ENCODE assay signal across 8 cellular contexts in the genomic region with DNA sequence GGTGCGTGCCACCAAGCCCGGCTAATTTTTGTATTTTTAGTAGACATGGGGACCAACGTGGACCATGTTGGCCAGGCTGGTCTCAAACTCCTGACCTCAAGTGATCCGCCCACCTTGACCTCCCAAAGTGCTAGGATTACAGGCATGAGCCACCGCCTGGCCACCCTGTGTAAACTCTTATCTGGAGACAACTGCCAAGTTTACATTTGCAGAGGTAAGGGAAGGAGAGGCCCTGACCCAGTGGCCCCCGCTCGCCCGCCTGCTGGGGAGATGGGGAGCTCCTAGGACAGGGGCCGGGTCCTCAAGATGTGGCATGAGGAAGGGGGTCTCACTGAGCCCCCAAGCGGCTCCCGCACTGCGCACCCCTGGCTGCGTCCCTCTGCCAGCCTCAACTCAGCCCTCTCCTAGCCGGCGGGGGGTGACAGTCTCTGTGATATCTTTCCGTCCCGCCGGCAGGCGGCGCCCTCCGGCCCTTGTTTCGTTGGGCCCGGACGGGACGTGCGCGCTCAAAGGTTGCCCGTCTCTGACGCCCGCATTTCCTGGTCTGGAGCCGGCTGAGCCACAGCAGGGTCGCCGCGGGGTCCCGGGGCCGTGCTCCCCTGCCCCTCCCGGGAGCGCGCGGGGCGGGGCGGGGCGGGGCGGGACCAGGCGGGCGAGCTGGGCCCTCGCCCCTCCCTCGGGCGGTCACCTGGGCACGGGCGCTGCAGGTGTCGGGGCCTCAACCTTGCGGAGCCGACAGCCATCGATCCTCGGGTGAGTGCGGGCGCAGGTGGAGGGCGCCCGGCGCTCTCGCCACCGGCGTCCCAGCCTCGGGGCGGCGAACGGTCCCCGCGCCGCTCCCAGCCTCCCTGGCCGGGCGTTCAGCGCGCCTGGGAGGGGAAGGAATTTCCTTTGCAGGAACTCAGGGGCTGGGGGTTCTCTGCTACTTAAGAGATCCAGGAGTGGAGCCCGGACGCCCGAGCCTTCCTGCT. TPM values are rescaled to one million over a fixed set of nuclear protein-coding genes. Genes with fewer than 3 reads are reported as not detected.
DNase-seq lines count a peak whose midpoint lies in the region; ATAC-seq and TF ChIP-seq lines count a peak whose summit lies in the region.

Gene GPR160, plus strand, starts transcription at position 533 of the 971 bp plus-strand sequence. CDS start 45,978 bp downstream, outside the sequence.

- H3K27ac ChIP-seq in RWPE1 (no peak within 1 kb of the TSS), upper lobe of right lung (peak within 1 kb of the TSS; percentile 66)

- TF ChIP-seq CTCF in RWPE1 (conservative IDR thresholded peaks at IDR 0.05; ENCODE audit: low read depth), result peak; percentile 81
- TF ChIP-seq CTCF in upper lobe of right lung (IDR thresholded peaks at IDR 0.05), result peak; percentile 76

- in situ Hi-C loops in KBM-7 (cut with MboI; ENCODE audit: low pct_unique_long_range_greater_than_20kb, low sequenced_read_pairs), result no loop called here

- ATAC-seq in GM21786 (IDR thresholded peaks at IDR 0.05; ENCODE audit: unreplicated experiment), result peak; percentile 83
- peak; percentile 59 for ATAC-seq in Right ventricle myocardium inferior
- ATAC-seq in upper lobe of right lung, result peak; percentile 91

- POLR2A ChIA-PET in RWPE1 (lab: Yijun Ruan, JAX; ENCODE audit: low non-redundant PET), result no interaction called here

- CTCF ChIA-PET in RWPE1 (lab: Yijun Ruan, JAX), result interaction anchor here (0.6 to 0.7 kb wide), 3 partner anchors 16 to 426 kb away, joined by 3 read pairs; no protein-coding TSS in a partner anchor

- peak; percentile 51 for DNase-seq in ELR (ENCODE audit: low read depth)
- peak; percentile 91 for DNase-seq in KBM-7
- DNase-seq in RWPE1 (ENCODE audit: low spot score), result peak; percentile 36
- peak; percentile 50 for DNase-seq in activated gamma-delta T cell (lab: John Stamatoyannopoulos, UW)
- DNase-seq in Right ventricle myocardium inferior (ENCODE audit: missing footprints), result peak; percentile 94
- peak; percentile 12 for DNase-seq in pons (ENCODE audit: low spot score)
- DNase-seq in upper lobe of right lung, result peak; percentile 95

- intact Hi-C loops in Right ventricle myocardium inferior (cut with DNase I) (loop anchor here (10.0 kb wide), 1 partner anchor 173 kb away; the partner anchor contains the start of gene LRRC31), upper lobe of right lung (cut with DNase I) (no loop called here)

- H3K4me1 ChIP-seq in upper lobe of right lung, result peaks cover 5% of the 10 kb centered on the region

- H3K36me3 ChIP-seq in upper lobe of right lung, result no peaks in the 10 kb centered on the region

- peak within 1 kb of the TSS; percentile 74 for H3K4me3 ChIP-seq in upper lobe of right lung

- no peaks in the 10 kb centered on the region for H3K27me3 ChIP-seq in upper lobe of right lung

- H3K9me3 ChIP-seq in upper lobe of right lung, result no peaks in the 10 kb centered on the region

RNA-seq across cellular contexts. Expression of gene GPR160, which starts in this region (rescaled TPM):
- total RNA-seq in Right ventricle myocardium inferior (1.2 TPM), upper lobe of right lung (22.3 TPM)

Comparison
In these comparisons a context has a peak if more than half of its experiments do, and no peak if none do; other contexts are left out.
1. RNA of gene GPR160 (total RNA-seq): 22.3 TPM in upper lobe of right lung (single experiment); 1.2 TPM in Right ventricle myocardium inferior (single experiment); every median in the first group is over 10 times any median in the second.
2. DNase-seq: peak in every context shown above with its lines; median percentile 95 in upper lobe of right lung; 94 in Right ventricle myocardium inferior; 91 in KBM-7; 51 in ELR; 50 in activated gamma-delta T cell; 36 in RWPE1; 12 in pons.
3. Peak in every context shown above with its lines, with median percentiles within 50 percentile points of each other: ATAC-seq.